ENCODE assay signal across 20 cellular contexts in the genomic region with DNA sequence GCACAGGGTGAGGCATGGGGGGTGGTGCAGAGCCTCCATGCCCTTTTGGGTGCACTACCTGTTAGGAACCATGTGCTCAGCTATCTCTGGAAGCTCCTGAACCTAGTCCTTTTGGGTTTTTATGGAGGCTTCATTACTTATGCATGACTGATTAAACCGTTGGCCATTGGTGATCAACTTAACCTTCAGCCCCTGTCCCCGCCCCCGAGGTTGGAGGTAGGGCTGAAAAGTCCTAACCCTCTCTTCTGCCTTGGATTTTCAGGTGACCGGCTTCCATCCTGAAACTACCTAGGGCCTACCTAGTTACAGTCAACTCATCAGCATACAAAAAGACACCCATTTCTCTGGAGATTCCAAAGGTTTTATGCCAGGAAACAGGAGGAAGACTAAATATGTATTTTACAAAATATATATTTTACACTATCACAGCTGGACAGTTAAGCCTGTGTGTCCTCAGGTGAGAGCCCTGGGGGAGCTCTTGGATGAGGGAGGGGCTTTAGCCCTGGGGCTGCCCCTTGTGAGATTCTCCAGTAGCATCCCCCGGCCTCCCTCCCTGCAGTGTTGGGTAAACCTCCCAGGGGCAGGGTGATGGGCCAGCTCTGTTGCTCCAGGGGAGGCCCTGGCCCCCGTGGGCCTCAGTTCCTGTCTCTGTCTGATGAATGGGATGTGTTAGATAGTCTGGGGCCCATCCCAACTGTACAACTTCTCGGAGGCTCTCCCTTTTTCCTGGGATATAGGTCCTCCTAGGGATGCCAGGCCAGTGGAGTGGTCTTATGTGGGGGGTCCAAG. TPM values are rescaled to one million over a fixed set of nuclear protein-coding genes. Genes with fewer than 3 reads are reported as not detected.
DNase-seq lines count a peak whose midpoint lies in the region; ATAC-seq and TF ChIP-seq lines count a peak whose summit lies in the region.
"Had no signal": no experiment of that assay in that cellular context is flagged by ENCODE, and none has a peak within 500 bp of the region (broad histone marks: within the 10 kb centered on the region; RNA-seq: fewer than 3 reads in every experiment).

No MANE protein-coding gene starts in this region.

- H3K27me3 Mint-ChIP-seq in brain (peaks cover 2% of the 10 kb centered on the region), type B pancreatic cell (no peaks in the 10 kb centered on the region)

- ATAC-seq in GM18909 (IDR thresholded peaks at IDR 0.05; ENCODE audit: poor library complexity, unreplicated experiment) = no peak
- ATAC-seq: activated naive CD8-positive, alpha-beta T cell treated with anti-CD3 and anti-CD28 coated beads, Interleukin-2, amount 50 U/mL, for 24 hours had no signal

- H3K4me1 Mint-ChIP-seq in brain (peaks cover 83% of the 10 kb centered on the region), type B pancreatic cell (ENCODE audit: unreplicated experiment) (peaks cover 46% of the 10 kb centered on the region)
- H3K4me1 Mint-ChIP-seq: activated naive CD8-positive, alpha-beta T cell treated with anti-CD3 and anti-CD28 coated beads, Interleukin-2, amount 50 U/mL, for 24 hours had no signal

- peak; percentile 22 for DNase-seq in activated effector memory CD4-positive, alpha-beta T cell treated with anti-CD3 and anti-CD28 coated beads, Interleukin-2, amount 50 U/mL, for 16 hours
- DNase-seq in activated effector memory CD4-positive, alpha-beta T cell treated with Interleukin-2 at 50 U/mL for 16 hours = no peak
- DNase-seq in mesenteric fat pad (ENCODE audit: low spot score) (peak; percentile 53), type B pancreatic cell (ENCODE audit: extremely low spot score, unreplicated experiment) (peak; percentile 56), AML-193 (lab: John Stamatoyannopoulos, UW) (no peak), RKO (ENCODE audit: low spot score) (no peak)
- DNase-seq: activated naive CD8-positive, alpha-beta T cell treated with anti-CD3 and anti-CD28 coated beads, Interleukin-2, amount 50 U/mL, for 24 hours; dermis blood vessel endothelial cell; hypothalamus; islet precursor cell; mammary epithelial cell; MM.1S; NCI-H526 treated with DMSO at 0.1 percent for 48 hours; SHP77; stimulated activated naive CD4-positive, alpha-beta T cell treated with Interleukin-2 at 50 U/mL for 16 hours; SW 1271; transverse colon had no signal

- H3K36me3 Mint-ChIP-seq in brain (peaks cover 13% of the 10 kb centered on the region), type B pancreatic cell (no peaks in the 10 kb centered on the region)

- H3K27ac Mint-ChIP-seq in brain (peak overlapping the region; percentile 27 to 99 (median 94)), type B pancreatic cell (no peak overlapping the region)
- H3K27ac Mint-ChIP-seq: activated naive CD8-positive, alpha-beta T cell treated with anti-CD3 and anti-CD28 coated beads, Interleukin-2, amount 50 U/mL, for 24 hours; activated T-helper 1 cell treated with anti-CD3 and anti-CD28 coated beads, Interleukin-12 subunit alpha, Interleukin-12 subunit beta, Interleukin-2, Interleukin-4 antibody, amounts not matched to agents 30 ng/mL and 10 ng/mL and 1 ng/mL, durations not matched to agents 14 hours and 24 hours and 36 hours had no signal

- peaks cover 6 to 21% (median 12%) of the 10 kb centered on the region in 5 experiments for H3K9me3 Mint-ChIP-seq in brain
- H3K9me3 Mint-ChIP-seq in type B pancreatic cell = no peaks in the 10 kb centered on the region
- H3K9me3 Mint-ChIP-seq: activated naive CD8-positive, alpha-beta T cell treated with anti-CD3 and anti-CD28 coated beads, Interleukin-2, amount 50 U/mL, for 24 hours; activated T-helper 1 cell treated with anti-CD3 and anti-CD28 coated beads, Interleukin-12 subunit alpha, Interleukin-12 subunit beta, Interleukin-2, Interleukin-4 antibody, amounts not matched to agents 30 ng/mL and 10 ng/mL and 1 ng/mL, durations not matched to agents 14 hours and 24 hours and 36 hours had no signal

- TF ChIP-seq CTCF in brain (conservative IDR thresholded peaks at IDR 0.05) = no peak
- no peak for TF ChIP-seq CTCF in type B pancreatic cell (conservative IDR thresholded peaks at IDR 0.05)

- no peak overlapping the region for H3K4me3 Mint-ChIP-seq in brain
- H3K4me3 Mint-ChIP-seq in type B pancreatic cell = no peak overlapping the region
- H3K4me3 Mint-ChIP-seq: activated naive CD8-positive, alpha-beta T cell treated with anti-CD3 and anti-CD28 coated beads, Interleukin-2, amount 50 U/mL, for 24 hours; activated T-helper 1 cell treated with anti-CD3 and anti-CD28 coated beads, Interleukin-12 subunit alpha, Interleukin-12 subunit beta, Interleukin-2, Interleukin-4 antibody, amounts not matched to agents 30 ng/mL and 10 ng/mL and 1 ng/mL, durations not matched to agents 14 hours and 24 hours and 36 hours had no signal

RNA-seq across cellular contexts. Expression of a gene that starts 24.1 kb away (rescaled TPM):
- 0.37 TPM for polyA plus RNA-seq in brain (ENCODE audit: insufficient read depth, low read depth, low replicate concordance)
- 4.1 TPM for total RNA-seq in mesenteric fat pad
- total RNA-seq in type B pancreatic cell (ENCODE audit: low replicate concordance) = 10.5 and 28.6 TPM in 2 replicates

Comparison
In these comparisons a context has a peak if more than half of its experiments do, and no peak if none do; other contexts are left out.
1. DNase-seq: peak in activated effector memory CD4-positive, alpha-beta T cell treated with anti-CD3 and anti-CD28 coated beads, Interleukin-2, amount 50 U/mL, for 16 hours (single experiment), mesenteric fat pad (single experiment) and type B pancreatic cell (single experiment); none in activated effector memory CD4-positive, alpha-beta T cell treated with Interleukin-2 at 50 U/mL for 16 hours (single experiment), AML-193 (0 of 2) and RKO (single experiment).